Comparison of ENCODE assay signal across 8 cellular contexts in the genomic region with DNA sequence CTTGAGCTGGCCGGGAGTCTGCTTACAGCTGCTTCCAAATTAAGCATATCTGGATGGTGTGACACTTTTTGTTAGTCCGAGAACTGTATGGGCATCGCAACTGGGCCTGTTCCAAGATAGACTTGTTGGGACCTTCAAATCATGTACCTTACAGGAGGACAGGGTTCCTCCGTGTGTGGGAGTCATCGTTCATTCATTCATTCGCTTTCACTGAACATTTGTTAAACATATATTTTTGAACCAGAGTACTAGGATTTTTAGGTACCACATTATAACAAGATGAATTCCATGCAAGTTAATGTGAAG. TPM values are rescaled to one million over a fixed set of nuclear protein-coding genes. Genes with fewer than 3 reads are reported as not detected.
DNase-seq lines count a peak whose midpoint lies in the region; ATAC-seq, FAIRE-seq and TF ChIP-seq lines count a peak whose summit lies in the region.

No MANE protein-coding gene starts in this region.

- FAIRE-seq in GM12878 (lab: Jason Lieb, UNC), result peak; percentile 52

- H3K9me3 Mint-ChIP-seq in activated naive CD4-positive, alpha-beta T cell treated with anti-CD3 and anti-CD28 coated beads for 36 hours, result no peaks in the 10 kb centered on the region

- ATAC-seq in HG03342 (IDR thresholded peaks at IDR 0.05; ENCODE audit: unreplicated experiment) (peak; percentile 27), GM12878 (peak; percentile 48)

- POLR2A ChIA-PET in GM12878 (lab: Charles Lee), result interaction anchor here (1.0 kb wide), 1 partner anchor 58 kb away, joined by 3 read pairs; no protein-coding TSS in a partner anchor

- SMC1A ChIA-PET in GM12878 (lab: Charles Lee; ENCODE audit: uncharacterized antibody, unreplicated experiment), result interaction anchor here (1.1 to 2.2 kb wide), 3 partner anchors 11 to 58 kb away, joined by 4 to 7 read pairs (median 5); no protein-coding TSS in a partner anchor

- H3K4me1 ChIP-seq in GM12878 (ENCODE audit: control insufficient read depth, insufficient read depth, low read length) (peaks cover 8% of the 10 kb centered on the region), mucosa of rectum (ENCODE audit: control insufficient read depth in 2 of 2, insufficient read depth in 2 of 2, low read length in 2 of 2) (peaks cover 8 to 21% of the 10 kb centered on the region in 2 donors)

- no peak for TF ChIP-seq POLR2A in GM12878 (IDR thresholded peaks at IDR 0.05; ENCODE audit: low read depth, low read length)

- H3K4me3 Mint-ChIP-seq in activated naive CD4-positive, alpha-beta T cell treated with anti-CD3 and anti-CD28 coated beads for 36 hours, result peak overlapping the region; percentile 93

- CTCF ChIA-PET in activated naive CD4-positive, alpha-beta T cell treated with anti-CD3 and anti-CD28 coated beads for 36 hours (lab: Charles Lee), result interaction anchor here (0.6 to 2.2 kb wide), 9 partner anchors 10 to 136 kb away, joined by 3 to 8 read pairs (median 3); a partner anchor contains a TSS
- CTCF ChIA-PET in GM12878 (lab: Yijun Ruan, JAX), result interaction anchor here (0.6 to 1.7 kb wide), 11 partner anchors 9 to 1325 kb away, joined by 3 to 6 read pairs (median 4); no protein-coding TSS in a partner anchor

- peaks cover 29% of the 10 kb centered on the region for H3K79me2 ChIP-seq in GM12878 (ENCODE audit: control insufficient read depth, insufficient read depth, low read length)

- peak overlapping the region; percentile 48 for H3K4me2 ChIP-seq in GM12878 (ENCODE audit: control insufficient read depth, insufficient read depth)

- H3K9me3 ChIP-seq in GM12878 (replicated peaks; ENCODE audit: control insufficient read depth, insufficient read depth, low read length) (no peaks in the 10 kb centered on the region), mucosa of rectum (ENCODE audit: control insufficient read depth in 2 of 2, low read length in 2 of 2) (no peaks in the 10 kb centered on the region)

- H3K9ac ChIP-seq in GM12878 (ENCODE audit: control insufficient read depth, insufficient read depth, low read length) (peak overlapping the region; percentile 72), mucosa of rectum (ENCODE audit: low read depth in 1 of 2, low read length in 2 of 2) (peak overlapping the region; percentile 72 to 96)

- BruUV-seq in GM12878 (replicated peaks; lab: Mats Ljungman, UMichigan), result TSS peak; percentile 97

- peak overlapping the region; percentile 92 for H3K27ac Mint-ChIP-seq in activated naive CD4-positive, alpha-beta T cell treated with anti-CD3 and anti-CD28 coated beads for 36 hours

- no peaks in the 10 kb centered on the region for H3K27me3 ChIP-seq in GM12878 (replicated peaks in 1 of 2; ENCODE audit: control insufficient read depth in 2 of 2, insufficient read depth in 2 of 2, low read length in 1 of 2)
- no peaks in the 10 kb centered on the region for H3K27me3 ChIP-seq in mucosa of rectum (ENCODE audit: control insufficient read depth in 2 of 2, insufficient read depth in 2 of 2, low read length in 2 of 2)

- peaks cover 3% of the 10 kb centered on the region for H3K36me3 Mint-ChIP-seq in activated naive CD4-positive, alpha-beta T cell treated with anti-CD3 and anti-CD28 coated beads for 36 hours (ENCODE audit: low read depth)

- H3K36me3 ChIP-seq in GM12878 (ENCODE audit: control insufficient read depth in 2 of 2, insufficient read depth in 2 of 2, low read length in 1 of 2), result no peaks in the 10 kb centered on the region
- H3K36me3 ChIP-seq in mucosa of rectum (ENCODE audit: control insufficient read depth in 2 of 2, insufficient read depth in 2 of 2, low read length in 2 of 2), result no peaks in the 10 kb centered on the region

- H3K27me3 Mint-ChIP-seq in activated naive CD4-positive, alpha-beta T cell treated with anti-CD3 and anti-CD28 coated beads for 36 hours (ENCODE audit: low read depth), result peaks cover 2% of the 10 kb centered on the region

- DNase-seq in activated naive CD4-positive, alpha-beta T cell treated with anti-CD3 and anti-CD28 coated beads for 36 hours, result no peak
- DNase-seq in activated naive CD4-positive, alpha-beta T cell treated with anti-CD3 and anti-CD28 coated beads, Interleukin-2, amount 50 U/mL, for 16 hours, result no peak
- DNase-seq in GM12878 (ENCODE audit: low read depth, low spot score) (no peak), globus pallidus (ENCODE audit: low spot score) (no peak), NCI-H446 (lab: John Stamatoyannopoulos, UW) (no peak), NCI-H1436 (lab: John Stamatoyannopoulos, UW) (no peak)

- RAD21 ChIA-PET in GM12878 (lab: Charles Lee; ENCODE audit: unreplicated experiment), result interaction anchor here (1.0 kb wide), 1 partner anchor 57 kb away, joined by 3 read pairs; no protein-coding TSS in a partner anchor

- TF ChIP-seq RAD21 in GM12878 (IDR thresholded peaks at IDR 0.05; ENCODE audit: insufficient read depth, low read depth, low read length), result no peak

- H4K20me1 ChIP-seq in GM12878 (ENCODE audit: control insufficient read depth, insufficient read depth), result no peaks in the 10 kb centered on the region

- H3K27ac ChIP-seq in GM12878 (ENCODE audit: control insufficient read depth, insufficient read depth) (peak overlapping the region; percentile 70), mucosa of rectum (ENCODE audit: low read depth in 2 of 2, low read length in 2 of 2) (peak overlapping the region; percentile 41 to 81)

- peaks cover 36% of the 10 kb centered on the region for H3K4me1 Mint-ChIP-seq in activated naive CD4-positive, alpha-beta T cell treated with anti-CD3 and anti-CD28 coated beads for 36 hours (ENCODE audit: low read depth)

- TF ChIP-seq CTCF in GM12878 (IDR thresholded peaks at IDR 0.05 in 2 of 3, conservative IDR thresholded peaks at IDR 0.05 in 1 of 3; ENCODE audit: control insufficient read depth in 2 of 3, extremely low read depth in 1 of 3, insufficient read depth in 1 of 3, low read depth in 3 of 3, low read length in 3 of 3), result no peak

- no peak for TF ChIP-seq EP300 in GM12878 (IDR thresholded peaks at IDR 0.05; ENCODE audit: borderline replicate concordance in 1 of 2, control insufficient read depth in 1 of 2, low read depth in 2 of 2, low read length in 2 of 2)

- H2AFZ ChIP-seq in GM12878 (ENCODE audit: control insufficient read depth, low read depth, low read length), result peak overlapping the region; percentile 87

- in situ Hi-C loops in GM12878 (cut with MboI), result no loop called here

- H3K4me3 ChIP-seq in GM12878 (peak overlapping the region; percentile 83), mucosa of rectum (ENCODE audit: low read length in 2 of 2) (peak overlapping the region; percentile 91 to 94)

- under 1% methylated on average over 6 of the region's 6 CpGs for WGBS in GM12878 (ENCODE audit: insufficient coverage, insufficient replicate concordance, low lambda C conversion rate, missing lambda C conversion rate)

- intact Hi-C loops in activated naive CD4-positive, alpha-beta T cell treated with anti-CD3 and anti-CD28 coated beads for 36 hours (cut with micrococcal nuclease), result loop anchor here (5.0 to 10.0 kb wide), 2 partner anchors 509 to 626 kb away; no protein-coding TSS in a partner anchor
- intact Hi-C loops in GM12878 (cut with micrococcal nuclease; ENCODE audit: unreplicated experiment), result no loop called here

RNA-seq across cellular contexts. Expression of a gene that starts 0.4 kb away (rescaled TPM):
- total RNA-seq in activated naive CD4-positive, alpha-beta T cell treated with anti-CD3 and anti-CD28 coated beads for 36 hours, result 10 to 100 TPM; 36.0 to 41.5 TPM
- 52.7 and 64.5 TPM in 2 replicates for total RNA-seq in GM12878 (2013; cell fraction: nucleolus; rRNA removed)
- total RNA-seq in GM12878 (2014; rRNA removed) (16.0 and 16.2 TPM in 2 replicates), GM12878 (2014; rRNA removed; fragmentation: Illumina TruSeq; extraction: Trizol) (31.3 and 33.1 TPM in 2 replicates), GM12878 (2021) (38.5 and 42.2 TPM in 2 replicates)
- 12.5 TPM for polyA plus RNA-seq in GM12878 (2011; ENCODE audit: low read depth)
- polyA plus RNA-seq in GM12878 (2011; rRNA removed) (13.8 and 20.9 TPM in 2 replicates), GM12878 (2014; fragmentation: Illumina TruSeq; extraction: Trizol) (29.8 and 34.9 TPM in 2 replicates), GM12878 (2014; fragmentation: Nextera tagmentation; extraction: Ambion mirVana) (10 to 100 TPM in 1 of 2 experiments, 1 to 10 TPM in 1; 6.9 to 10.2 TPM), GM12878 (2014; rRNA removed) (16.9 and 19.8 TPM in 2 replicates), GM12878 (2016; fragmentation: Nextera tagmentation; extraction: Ambion mirVana) (10 to 100 TPM; 13.5 to 14.2 TPM)
- polyA plus RNA-seq in GM12878 (2011; cell fraction: cytosol; rRNA removed), result 7.8 and 11.4 TPM in 2 replicates
- 11.8 and 14.0 TPM in 2 replicates for polyA plus RNA-seq in GM12878 (2011; cell fraction: nucleus; rRNA removed)
- 16.1 and 18.8 TPM in 2 replicates for polyA plus RNA-seq in GM12878 (2012)
- polyA minus RNA-seq in GM12878 (2011; rRNA and poly(A)+ RNA removed), result 22.0 and 52.3 TPM in 2 replicates
- 12.2 and 17.5 TPM in 2 replicates for polyA minus RNA-seq in GM12878 (2011; cell fraction: cytosol; rRNA and poly(A)+ RNA removed)
- 17.8 and 29.1 TPM in 2 replicates for polyA minus RNA-seq in GM12878 (2011; cell fraction: nucleus; rRNA and poly(A)+ RNA removed)

RNA-seq across cellular contexts. Expression of a gene that starts 58.7 kb away (rescaled TPM):
- total RNA-seq in activated naive CD4-positive, alpha-beta T cell treated with anti-CD3 and anti-CD28 coated beads for 36 hours, result 10 to 100 TPM; 10.3 to 11.3 TPM
- 42.7 and 50.6 TPM in 2 replicates for total RNA-seq in GM12878 (2013; cell fraction: nucleolus; rRNA removed)
- total RNA-seq in GM12878 (2014; rRNA removed), result 7.0 and 8.3 TPM in 2 replicates
- total RNA-seq in GM12878 (2014; rRNA removed; fragmentation: Illumina TruSeq; extraction: Trizol), result 10.2 and 11.5 TPM in 2 replicates
- total RNA-seq in GM12878 (2021), result 7.7 TPM in 2 replicates
- 5.4 TPM for polyA plus RNA-seq in GM12878 (2011; ENCODE audit: low read depth)
- 9.0 and 12.4 TPM in 2 replicates for polyA plus RNA-seq in GM12878 (2011; rRNA removed)
- 5.3 and 5.6 TPM in 2 replicates for polyA plus RNA-seq in GM12878 (2011; cell fraction: cytosol; rRNA removed)
- 27.0 and 31.5 TPM in 2 replicates for polyA plus RNA-seq in GM12878 (2011; cell fraction: nucleus; rRNA removed)
- 5.3 and 7.6 TPM in 2 replicates for polyA plus RNA-seq in GM12878 (2012)
- polyA plus RNA-seq in GM12878 (2014; fragmentation: Illumina TruSeq; extraction: Trizol), result 13.6 and 18.9 TPM in 2 replicates
- polyA plus RNA-seq in GM12878 (2014; fragmentation: Nextera tagmentation; extraction: Ambion mirVana), result 1 to 10 TPM; 1.2 to 3.0 TPM
- polyA plus RNA-seq in GM12878 (2014; rRNA removed), result 9.4 and 11.7 TPM in 2 replicates
- 1 to 10 TPM; 5.9 to 8.2 TPM for polyA plus RNA-seq in GM12878 (2016; fragmentation: Nextera tagmentation; extraction: Ambion mirVana)
- polyA minus RNA-seq in GM12878 (2011; rRNA and poly(A)+ RNA removed), result 5.4 and 5.6 TPM in 2 replicates
- polyA minus RNA-seq in GM12878 (2011; cell fraction: cytosol; rRNA and poly(A)+ RNA removed), result 3.5 and 5.3 TPM in 2 replicates
- 10.1 and 10.3 TPM in 2 replicates for polyA minus RNA-seq in GM12878 (2011; cell fraction: nucleus; rRNA and poly(A)+ RNA removed)
